27 cellular contexts compared by ENCODE assay signal in the genomic region with DNA sequence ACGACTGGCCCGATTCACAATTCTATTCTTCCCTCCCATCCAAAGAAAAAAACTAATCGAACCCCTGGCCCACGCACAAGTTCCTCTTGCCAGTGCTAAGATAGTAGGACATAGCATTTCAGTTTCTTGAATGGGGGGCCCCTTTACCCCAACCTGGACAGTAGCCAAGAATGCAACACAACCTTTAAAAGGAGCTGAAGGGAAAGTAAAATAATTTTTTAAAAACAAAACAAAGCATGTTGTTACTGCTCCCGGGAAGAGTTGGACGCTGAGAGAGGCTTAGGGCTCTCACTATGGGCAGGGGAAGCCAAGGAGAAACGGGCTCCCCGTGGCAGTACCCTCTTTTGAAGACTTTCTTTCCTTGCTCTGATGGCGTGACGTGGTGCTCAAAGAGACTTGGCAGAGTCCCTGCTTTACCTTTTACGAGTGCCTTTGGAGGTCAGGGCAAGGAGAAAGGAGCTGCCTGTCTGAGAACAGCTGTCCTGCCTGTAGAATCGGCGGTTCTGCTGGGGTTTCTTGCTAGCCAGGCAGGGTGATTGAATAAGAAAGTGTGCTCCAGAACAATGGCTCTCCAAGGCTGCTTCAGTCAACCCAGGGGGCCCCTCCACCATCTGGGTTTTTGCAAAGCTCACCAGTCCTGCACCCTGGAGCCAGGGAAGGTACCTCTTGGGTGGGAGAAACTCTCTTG. TPM values are rescaled to one million over a fixed set of nuclear protein-coding genes. Genes with fewer than 3 reads are reported as not detected.
A peak's percentile ranks its signal among the peaks of the same experiment; 100 is the strongest.
DNase-seq lines count a peak whose midpoint lies in the region; ATAC-seq and TF ChIP-seq lines count a peak whose summit lies in the region.
"Had no signal": no experiment of that assay in that cellular context is flagged by ENCODE, and none has a peak within 500 bp of the region (broad histone marks: within the 10 kb centered on the region; RNA-seq: fewer than 3 reads in every experiment).

No MANE protein-coding gene starts in this region.

- no peak overlapping the region for H3K4ac ChIP-seq in mesenchymal stem cell (ENCODE audit: low read depth in 1 of 2, low read length in 2 of 2)

- H3K36me3 Mint-ChIP-seq in activated T-cell treated with anti-CD3 and anti-CD28 coated beads, Interleukin-2, amount 50 U/mL, for 4 hours (ENCODE audit: insufficient read depth), result no peaks in the 10 kb centered on the region

- H3K36me3 ChIP-seq in BJ (ENCODE audit: control insufficient read depth, insufficient read depth, low read length) (peaks cover 17% of the 10 kb centered on the region), KOPT-K1 (ENCODE audit: insufficient read depth, low read length) (peaks cover 68% of the 10 kb centered on the region), mammary epithelial cell (ENCODE audit: insufficient read depth, low read length) (peaks cover 14% of the 10 kb centered on the region), mesenchymal stem cell (ENCODE audit: control insufficient read depth in 1 of 2, insufficient read depth in 2 of 2, low read depth in 1 of 2, low read length in 2 of 2) (peaks cover 0 to 14% of the 10 kb centered on the region in 2 experiments)
- H3K36me3 ChIP-seq: heart right ventricle, lower lobe of right lung, stomach, WERI-Rb-1 had no signal

- peak overlapping the region; percentile 77 for H3K27ac ChIP-seq in KOPT-K1 (ENCODE audit: low read depth, low read length, poor library complexity, severe bottlenecking)
- H3K27ac ChIP-seq in mammary epithelial cell (ENCODE audit: insufficient read depth, low read depth, low read length), result peak overlapping the region; percentile 73
- H3K27ac ChIP-seq in mesenchymal stem cell (ENCODE audit: low read length, poor library complexity, severe bottlenecking), result no peak overlapping the region
- H3K27ac ChIP-seq: heart right ventricle, HL-60, lower lobe of right lung, stomach, WERI-Rb-1 had no signal

- H3K4me3 Mint-ChIP-seq in activated T-cell treated with anti-CD3 and anti-CD28 coated beads, Interleukin-2, amount 50 U/mL, for 4 hours, result no peak overlapping the region
- H3K4me3 Mint-ChIP-seq: naive thymus-derived CD4-positive, alpha-beta T cell; T-helper 1 cell treated with Interleukin-12 subunit alpha and Interleukin-12 subunit beta and Interleukin-4 antibody, amounts not matched to agents 30 μg/mL and 1 μg/mL, for 36 hours had no signal

- H3K18ac ChIP-seq in mesenchymal stem cell (ENCODE audit: low read depth in 1 of 2, low read length in 2 of 2), result no peak overlapping the region

- intact Hi-C loops in mammary epithelial cell (cut with micrococcal nuclease), result loop anchor here (5.0 kb wide), 2 partner anchors 172 to 292 kb away; no protein-coding TSS in a partner anchor

- no peak overlapping the region for H2BK12ac ChIP-seq in mesenchymal stem cell (ENCODE audit: low read length in 2 of 2)

- H3K79me1 ChIP-seq in mesenchymal stem cell (replicated peaks; ENCODE audit: low read length, poor library complexity, severe bottlenecking), result peaks cover 13% of the 10 kb centered on the region

- no peak overlapping the region for H2AFZ ChIP-seq in mammary epithelial cell (ENCODE audit: low read depth, low read length)
- H2AFZ ChIP-seq in mesenchymal stem cell (ENCODE audit: low read depth, low read length), result no peak overlapping the region

- TF ChIP-seq CTCF in BJ (IDR thresholded peaks at IDR 0.05; ENCODE audit: insufficient read depth, low read depth, low read length), result no peak
- no peak for TF ChIP-seq CTCF in mammary epithelial cell (conservative IDR thresholded peaks at IDR 0.05 in 1 of 2, IDR thresholded peaks at IDR 0.05 in 1 of 2; ENCODE audit: extremely low read depth in 1 of 2, insufficient read depth in 1 of 2, low read depth in 1 of 2, low read length in 2 of 2)

- no TSS peak for BruUV-seq in mammary epithelial cell (replicated peaks; lab: Mats Ljungman, UMichigan)

- H3K4me2 ChIP-seq in mammary epithelial cell (ENCODE audit: insufficient read depth, low read depth, low read length) (peak overlapping the region; percentile 98), mesenchymal stem cell (ENCODE audit: low read length, poor library complexity, severe bottlenecking) (no peak overlapping the region)

- no peaks in the 10 kb centered on the region for H4K20me1 ChIP-seq in mammary epithelial cell (ENCODE audit: insufficient read depth, low read length)

- dilution Hi-C loops in mammary epithelial cell (cut with HindIII; ENCODE audit: low sequenced_read_pairs), result loop anchor here (5.0 kb wide), 1 partner anchor 57 kb away; no protein-coding TSS in a partner anchor

- POLR2A ChIA-PET in BJ (lab: Charles Lee), result no interaction called here

- peaks cover 35% of the 10 kb centered on the region for H3K27me3 Mint-ChIP-seq in activated T-cell treated with anti-CD3 and anti-CD28 coated beads, Interleukin-2, amount 50 U/mL, for 4 hours (ENCODE audit: low read depth)

- no peak overlapping the region for H3K14ac ChIP-seq in mesenchymal stem cell (ENCODE audit: low read length in 2 of 2)

- H2BK15ac ChIP-seq in mesenchymal stem cell (ENCODE audit: low read depth, poor library complexity, severe bottlenecking), result no peak overlapping the region

- in situ Hi-C loops in mammary epithelial cell (cut with MboI; ENCODE audit: low sequenced_read_pairs in 2 of 2), result loop anchor here in 1 of 2 donors (5.0 to 10.0 kb wide), 2 partner anchors 240 to 337 kb away; no protein-coding TSS in a partner anchor

- 4% methylated on average over 12 of the region's 13 CpGs for WGBS in mammary epithelial cell (ENCODE audit: low coverage, missing lambda C conversion rate)
- WGBS in mesenchymal stem cell, result 90% methylated on average over 9 of the region's 13 CpGs

- DNase-seq in BJ (ENCODE audit: low read depth) (no peak), mammary epithelial cell (peak; percentile 39), mesenchymal stem cell (no peak), NCI-H446 (lab: John Stamatoyannopoulos, UW) (no peak), NCI-H526 treated with DMSO at 0.1 percent for 48 hours (lab: John Stamatoyannopoulos, UW) (no peak)
- no peak for DNase-seq in activated effector memory CD4-positive, alpha-beta T cell treated with anti-CD3 and anti-CD28 coated beads, Interleukin-2, amount 50 U/mL, for 16 hours
- DNase-seq in activated T-cell treated with anti-CD3 and anti-CD28 coated beads, Interleukin-2, amount 50 U/mL, for 4 hours, result no peak
- DNase-seq: 8988T; activated CD4-positive, alpha-beta T cell treated with anti-CD3 and anti-CD28 coated beads, Interleukin-2, amount 50 U/mL, for 4 hours; activated naive CD4-positive, alpha-beta T cell treated with Interleukin-2 at 50 U/mL for 16 hours; activated T-cell treated with anti-CD3 and anti-CD28 coated beads for 4 hours; COR-L47; effector CD4-positive, alpha-beta T cell; GOT3; heart right ventricle; lower lobe of right lung; naive thymus-derived CD4-positive, alpha-beta T cell; NCI-H2081; NCI-H526; SIG-M5; stimulated activated CD4-positive, alpha-beta T cell treated with anti-CD3 and anti-CD28 coated beads, Interleukin-4, amount 100 ng/mL, for 1 hour; stomach; WERI-Rb-1 had no signal

- H3K27me3 ChIP-seq in BJ (ENCODE audit: control insufficient read depth, insufficient read depth, low read length) (no peaks in the 10 kb centered on the region), mammary epithelial cell (ENCODE audit: insufficient read depth, low read length) (no peaks in the 10 kb centered on the region), mesenchymal stem cell (ENCODE audit: control insufficient read depth in 1 of 2, insufficient read depth in 1 of 2, low read length in 2 of 2) (peaks cover 0 to 73% of the 10 kb centered on the region in 2 experiments)

- no peak overlapping the region for H2BK5ac ChIP-seq in mesenchymal stem cell (ENCODE audit: low read depth, low read length, poor library complexity, severe bottlenecking)

- H3K4me3 ChIP-seq in BJ (ENCODE audit: low read depth, low read length), result peak overlapping the region; percentile 13; the same call in 1 of the 2 replicates
- H3K4me3 ChIP-seq in mammary epithelial cell (replicated peaks in 1 of 3; ENCODE audit: insufficient read depth in 1 of 3, low read depth in 2 of 3, low read length in 3 of 3), result peak overlapping the region; percentile 17 to 95 (median 58)
- H3K4me3 ChIP-seq in mesenchymal stem cell (ENCODE audit: insufficient read depth in 1 of 2, low read depth in 1 of 2, low read length in 2 of 2), result no peak overlapping the region
- H3K4me3 ChIP-seq: heart right ventricle, lower lobe of right lung, stomach had no signal

- H3K4me1 ChIP-seq in mammary epithelial cell (ENCODE audit: insufficient read depth, low read length) (peaks cover 56% of the 10 kb centered on the region), mesenchymal stem cell (ENCODE audit: control insufficient read depth, insufficient read depth, low read depth, low read length) (peaks cover 23% of the 10 kb centered on the region)
- H3K4me1 ChIP-seq: lower lobe of right lung had no signal

- H3K9me3 Mint-ChIP-seq in activated T-cell treated with anti-CD3 and anti-CD28 coated beads, Interleukin-2, amount 50 U/mL, for 4 hours, result no peaks in the 10 kb centered on the region
- H3K9me3 Mint-ChIP-seq: T-helper 1 cell treated with Interleukin-12 subunit alpha and Interleukin-12 subunit beta and Interleukin-4 antibody, amounts not matched to agents 30 μg/mL and 1 μg/mL, for 36 hours had no signal

- H3K4me1 Mint-ChIP-seq in activated T-cell treated with anti-CD3 and anti-CD28 coated beads, Interleukin-2, amount 50 U/mL, for 4 hours (ENCODE audit: low read depth), result no peaks in the 10 kb centered on the region

- H2BK120ac ChIP-seq in mesenchymal stem cell (ENCODE audit: low read depth, low read length), result no peak overlapping the region

- no peak overlapping the region for H4K91ac ChIP-seq in mesenchymal stem cell (ENCODE audit: low read length)

- H4K8ac ChIP-seq in mesenchymal stem cell (ENCODE audit: low read length), result no peak overlapping the region

- CTCF ChIA-PET in BJ (lab: Yijun Ruan, JAX) (interaction anchor here (0.6 to 1.7 kb wide), 3 partner anchors 16 to 192 kb away, joined by 3 to 8 read pairs (median 3); no protein-coding TSS in a partner anchor), mammary epithelial cell (lab: Charles Lee; ENCODE audit: low non-redundant PET) (interaction anchor here (0.7 kb wide), 1 partner anchor 153 kb away, joined by 3 read pairs; no protein-coding TSS in a partner anchor)

- H3K9ac ChIP-seq in mammary epithelial cell (ENCODE audit: insufficient read depth, low read length) (peak overlapping the region; percentile 75), mesenchymal stem cell (ENCODE audit: low read length) (no peak overlapping the region)

- peak overlapping the region; percentile 96 for H2AK5ac ChIP-seq in mesenchymal stem cell (ENCODE audit: low read length, severe bottlenecking)

- ATAC-seq in activated T-cell treated with anti-CD3 and anti-CD28 coated beads, Interleukin-2, amount 50 U/mL, for 4 hours, result no peak
- ATAC-seq: heart right ventricle; lower lobe of right lung; naive thymus-derived CD4-positive, alpha-beta T cell had no signal

- no peak overlapping the region for H3K23ac ChIP-seq in mesenchymal stem cell (ENCODE audit: low read length in 2 of 2)

- H3K9me3 ChIP-seq in KOPT-K1 (ENCODE audit: insufficient read depth, low read length, poor library complexity, severe bottlenecking) (no peaks in the 10 kb centered on the region), mammary epithelial cell (replicated peaks; ENCODE audit: insufficient read depth, low read length) (no peaks in the 10 kb centered on the region), mesenchymal stem cell (ENCODE audit: control insufficient read depth, low read length) (no peaks in the 10 kb centered on the region)
- H3K9me3 ChIP-seq: heart right ventricle, lower lobe of right lung, stomach had no signal

- peaks cover 85% of the 10 kb centered on the region for H3K79me2 ChIP-seq in mammary epithelial cell (ENCODE audit: insufficient read depth, low read length)

RNA-seq across cellular contexts. Expression of a gene that starts 5.8 kb away (rescaled TPM):
- 3.9 and 4.4 TPM in 2 replicates for polyA plus RNA-seq in BJ (2011; rRNA removed)
- 6.0 TPM in 2 replicates for polyA minus RNA-seq in BJ (2011; rRNA and poly(A)+ RNA removed)
- total RNA-seq in mammary epithelial cell, result 10 to 100 TPM; 20.0 to 23.3 TPM
- polyA plus RNA-seq in mammary epithelial cell, result 12.7 TPM
- polyA minus RNA-seq in mammary epithelial cell, result 18.0 TPM
- 12.1 TPM for polyA plus RNA-seq in mesenchymal stem cell (2013, experiment 1 of 2)
- 12.5 TPM for polyA plus RNA-seq in mesenchymal stem cell (2013, experiment 2 of 2)
- not detected for total RNA-seq in activated T-cell treated with anti-CD3 and anti-CD28 coated beads, Interleukin-2, amount 50 U/mL, for 4 hours
- total RNA-seq: naive thymus-derived CD4-positive, alpha-beta T cell; skeletal muscle tissue had no signal
- polyA plus RNA-seq: naive thymus-derived CD4-positive, alpha-beta T cell had no signal

Comparison
In these comparisons a context has a peak if more than half of its experiments do, and no peak if none do; other contexts are left out.
1. H3K4me3 ChIP-seq: peak in BJ (single experiment) and mammary epithelial cell (3 of 3); none in mesenchymal stem cell (0 of 2).
2. RNA of a gene that starts 5.8 kb away (total RNA-seq): 20.0 to 23.3 TPM in mammary epithelial cell; not detected in activated T-cell treated with anti-CD3 and anti-CD28 coated beads, Interleukin-2, amount 50 U/mL, for 4 hours; every median in the first group is over 10 times any median in the second.